In the genomic region with DNA sequence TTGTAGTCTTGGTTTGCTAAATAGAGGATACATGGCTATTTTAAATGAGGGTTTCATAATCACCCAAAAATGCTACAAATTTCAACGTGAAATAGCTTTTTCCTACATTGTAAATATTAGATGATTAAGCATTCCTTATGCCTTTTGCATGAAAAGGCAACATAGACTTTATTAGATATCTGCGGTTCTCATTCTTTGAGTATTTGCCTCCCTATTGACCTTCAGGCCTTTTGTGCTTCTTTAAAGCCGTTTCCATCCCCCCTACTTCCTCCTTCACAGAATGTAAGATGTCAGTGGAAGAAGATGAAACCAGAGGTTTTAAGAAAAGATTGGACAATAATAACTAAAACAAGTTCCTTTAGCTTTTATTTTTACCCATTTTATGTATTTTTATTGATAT, we compare ENCODE assay signal across 9 cellular contexts.
DNase-seq lines count a peak whose midpoint lies in the region; ATAC-seq lines count a peak whose summit lies in the region.
"Had no signal": no experiment of that assay in that cellular context is flagged by ENCODE, and none has a peak within 500 bp of the region (broad histone marks: within the 10 kb centered on the region; RNA-seq: fewer than 3 reads in every experiment).

No MANE protein-coding gene starts in this region.

- H3K4me1 Mint-ChIP-seq in activated naive CD4-positive, alpha-beta T cell treated with anti-CD3 and anti-CD28 coated beads for 36 hours (ENCODE audit: low read depth) = peaks cover 59% of the 10 kb centered on the region
- H3K4me1 Mint-ChIP-seq in effector memory CD8-positive, alpha-beta T cell (ENCODE audit: low read depth in 2 of 2) = peaks cover 27 to 62% of the 10 kb centered on the region in 2 donors
- H3K4me1 Mint-ChIP-seq in stimulated activated memory B cell treated with anti-CD40 and anti-IgM and Interleukin-4, amounts not matched to agents 10 μg/mL and 1 μg/mL and 100 μg/mL, for 72 hours = peaks cover 12% of the 10 kb centered on the region

- H3K27ac Mint-ChIP-seq in activated naive CD4-positive, alpha-beta T cell treated with anti-CD3 and anti-CD28 coated beads for 36 hours = peak overlapping the region; percentile 89
- peak overlapping the region; percentile 93 to 94 for H3K27ac Mint-ChIP-seq in effector memory CD8-positive, alpha-beta T cell
- H3K27ac Mint-ChIP-seq in stimulated activated memory B cell treated with anti-CD40 and anti-IgM and Interleukin-4, amounts not matched to agents 10 μg/mL and 1 μg/mL and 100 μg/mL, for 72 hours = peak overlapping the region; percentile 48

- ATAC-seq in effector memory CD8-positive, alpha-beta T cell (replicated peaks) = no peak
- no peak for ATAC-seq in stimulated activated memory B cell treated with anti-CD40 and anti-IgM and Interleukin-4, amounts not matched to agents 10 μg/mL and 1 μg/mL and 100 μg/mL, for 72 hours

- intact Hi-C loops in activated naive CD4-positive, alpha-beta T cell treated with anti-CD3 and anti-CD28 coated beads for 36 hours (cut with micrococcal nuclease) = loop anchor here (1.0 to 2.0 kb wide), 4 partner anchors 18 to 334 kb away; no protein-coding TSS in a partner anchor

- no peaks in the 10 kb centered on the region for H3K27me3 Mint-ChIP-seq in activated naive CD4-positive, alpha-beta T cell treated with anti-CD3 and anti-CD28 coated beads for 36 hours (ENCODE audit: low read depth)
- no peaks in the 10 kb centered on the region for H3K27me3 Mint-ChIP-seq in effector memory CD8-positive, alpha-beta T cell
- no peaks in the 10 kb centered on the region for H3K27me3 Mint-ChIP-seq in stimulated activated memory B cell treated with anti-CD40 and anti-IgM and Interleukin-4, amounts not matched to agents 10 μg/mL and 1 μg/mL and 100 μg/mL, for 72 hours

- peak overlapping the region; percentile 65 for H3K4me3 Mint-ChIP-seq in activated naive CD4-positive, alpha-beta T cell treated with anti-CD3 and anti-CD28 coated beads for 36 hours
- H3K4me3 Mint-ChIP-seq in effector memory CD8-positive, alpha-beta T cell = peak overlapping the region; percentile 55 to 78
- H3K4me3 Mint-ChIP-seq in stimulated activated memory B cell treated with anti-CD40 and anti-IgM and Interleukin-4, amounts not matched to agents 10 μg/mL and 1 μg/mL and 100 μg/mL, for 72 hours = no peak overlapping the region

- peaks cover under 1% of the 10 kb centered on the region for H3K36me3 Mint-ChIP-seq in activated naive CD4-positive, alpha-beta T cell treated with anti-CD3 and anti-CD28 coated beads for 36 hours (ENCODE audit: low read depth)
- peaks cover 17% of the 10 kb centered on the region for H3K36me3 Mint-ChIP-seq in effector memory CD8-positive, alpha-beta T cell (ENCODE audit: insufficient read depth)
- no peaks in the 10 kb centered on the region for H3K36me3 Mint-ChIP-seq in stimulated activated memory B cell treated with anti-CD40 and anti-IgM and Interleukin-4, amounts not matched to agents 10 μg/mL and 1 μg/mL and 100 μg/mL, for 72 hours

- no peak for DNase-seq in activated naive CD4-positive, alpha-beta T cell treated with anti-CD3 and anti-CD28 coated beads for 36 hours
- DNase-seq in activated naive CD4-positive, alpha-beta T cell treated with anti-CD3 and anti-CD28 coated beads, Interleukin-2, amount 50 U/mL, for 16 hours = no peak
- DNase-seq in OCI-M1 (lab: John Stamatoyannopoulos, UW) = peak; percentile 63
- DNase-seq in effector memory CD8-positive, alpha-beta T cell = no peak
- DNase-seq in NCI-H1694 (lab: John Stamatoyannopoulos, UW) = no peak
- DNase-seq in NCI-H1092 (lab: John Stamatoyannopoulos, UW) = no peak
- no peak for DNase-seq in AG08395 (ENCODE audit: low spot score)
- DNase-seq: MM.1S had no signal

- CTCF ChIA-PET in activated naive CD4-positive, alpha-beta T cell treated with anti-CD3 and anti-CD28 coated beads for 36 hours (lab: Charles Lee) = interaction anchor here (0.8 to 2.9 kb wide), 7 partner anchors 17 to 342 kb away, joined by 3 to 15 read pairs (median 4); no protein-coding TSS in a partner anchor

- peaks cover 3% of the 10 kb centered on the region for H3K9me3 Mint-ChIP-seq in activated naive CD4-positive, alpha-beta T cell treated with anti-CD3 and anti-CD28 coated beads for 36 hours
- H3K9me3 Mint-ChIP-seq in effector memory CD8-positive, alpha-beta T cell = peaks cover 3 to 4% of the 10 kb centered on the region in 2 donors
- H3K9me3 Mint-ChIP-seq in stimulated activated memory B cell treated with anti-CD40 and anti-IgM and Interleukin-4, amounts not matched to agents 10 μg/mL and 1 μg/mL and 100 μg/mL, for 72 hours = no peaks in the 10 kb centered on the region
